Comparison of ENCODE assay signal across 13 cellular contexts in genomic region chr11:57320719-57321387, GRCh38. TPM values are rescaled to one million over a fixed set of nuclear protein-coding genes. Genes with fewer than 3 reads are reported as not detected.
DNase-seq lines count a peak whose midpoint lies in the region; ATAC-seq and TF ChIP-seq lines count a peak whose summit lies in the region.
"Had no signal": no experiment of that assay in that cellular context is flagged by ENCODE, and none has a peak within 500 bp of the region (broad histone marks: within the 10 kb centered on the region; RNA-seq: fewer than 3 reads in every experiment).

No MANE protein-coding gene starts in this region.

- peak overlapping the region; percentile 99 for H3K27ac Mint-ChIP-seq in osteocyte (ENCODE audit: unreplicated experiment)
- no peak overlapping the region for H3K27ac Mint-ChIP-seq in activated CD8-positive, alpha-beta memory T cell treated with anti-CD3 and anti-CD28 coated beads, Interleukin-2, amount 10 ng/mL, durations not matched to agents 7 days and 5 days

- H3K27ac ChIP-seq in A673 (ENCODE audit: low read depth, low read length, poor library complexity, severe bottlenecking) (peak overlapping the region; percentile 85), RWPE2 (ENCODE audit: poor library complexity, severe bottlenecking) (peak overlapping the region; percentile 92)
- H3K27ac ChIP-seq: SJCRH30 had no signal

- ATAC-seq in RWPE2 (ENCODE audit: low read depth) (no peak), GM21619 (IDR thresholded peaks at IDR 0.05; ENCODE audit: unreplicated experiment) (no peak), HG03342 (IDR thresholded peaks at IDR 0.05; ENCODE audit: unreplicated experiment) (no peak)
- no peak for ATAC-seq in activated CD8-positive, alpha-beta memory T cell treated with anti-CD3 and anti-CD28 coated beads, Interleukin-2, amount 10 ng/mL, durations not matched to agents 7 days and 5 days

- POLR2A ChIA-PET in A673 (lab: Charles Lee; ENCODE audit: low non-redundant PET) = no interaction called here

- H3K9me3 ChIP-seq in A673 (ENCODE audit: low read depth, low read length, poor library complexity, severe bottlenecking) (no peaks in the 10 kb centered on the region), RWPE2 (ENCODE audit: severe bottlenecking) (no peaks in the 10 kb centered on the region)
- H3K9me3 ChIP-seq: SJCRH30 had no signal

- peaks cover 22% of the 10 kb centered on the region for H3K36me3 Mint-ChIP-seq in osteocyte (ENCODE audit: unreplicated experiment)
- peaks cover 3% of the 10 kb centered on the region for H3K36me3 Mint-ChIP-seq in activated CD8-positive, alpha-beta memory T cell treated with anti-CD3 and anti-CD28 coated beads, Interleukin-2, amount 10 ng/mL, durations not matched to agents 7 days and 5 days

- peaks cover 47% of the 10 kb centered on the region for H3K4me1 Mint-ChIP-seq in osteocyte (ENCODE audit: unreplicated experiment)
- H3K4me1 Mint-ChIP-seq in activated CD8-positive, alpha-beta memory T cell treated with anti-CD3 and anti-CD28 coated beads, Interleukin-2, amount 10 ng/mL, durations not matched to agents 7 days and 5 days = peaks cover 8% of the 10 kb centered on the region

- intact Hi-C loops in A673 (cut with micrococcal nuclease; ENCODE audit: unreplicated experiment) = loop anchor here (10.0 kb wide), 1 partner anchor 1254 kb away; the partner anchor contains the start of genes LPXN and ZFP91

- CTCF ChIA-PET in A673 (lab: Charles Lee) = no interaction called here
- CTCF ChIA-PET in activated CD8-positive, alpha-beta memory T cell treated with anti-CD3 and anti-CD28 coated beads, Interleukin-2, amount 10 ng/mL, durations not matched to agents 7 days and 5 days (lab: Charles Lee) = interaction anchor here (0.7 to 2.0 kb wide), 4 partner anchors 9 to 208 kb away, joined by 3 to 6 read pairs (median 3); no protein-coding TSS in a partner anchor

- H3K9me3 Mint-ChIP-seq in osteocyte (ENCODE audit: unreplicated experiment) = no peaks in the 10 kb centered on the region
- H3K9me3 Mint-ChIP-seq in activated CD8-positive, alpha-beta memory T cell treated with anti-CD3 and anti-CD28 coated beads, Interleukin-2, amount 10 ng/mL, durations not matched to agents 7 days and 5 days (ENCODE audit: low read depth) = no peaks in the 10 kb centered on the region

- no peak overlapping the region for H3K4me3 ChIP-seq in A673 (ENCODE audit: low read depth, low read length, poor library complexity, severe bottlenecking)
- no peak overlapping the region for H3K4me3 ChIP-seq in RWPE2 (ENCODE audit: severe bottlenecking)
- H3K4me3 ChIP-seq in fibroblast of mammary gland (ENCODE audit: control insufficient read depth, low read depth, low read length) = peak overlapping the region; percentile 67
- H3K4me3 ChIP-seq: SJCRH30 had no signal

- H3K36me3 ChIP-seq in A673 (ENCODE audit: insufficient read depth, low read length, poor library complexity, severe bottlenecking) = peaks cover 50% of the 10 kb centered on the region
- peaks cover 62% of the 10 kb centered on the region for H3K36me3 ChIP-seq in RWPE2 (ENCODE audit: low read depth)

- H3K27me3 Mint-ChIP-seq in osteocyte (ENCODE audit: unreplicated experiment) = no peaks in the 10 kb centered on the region
- no peaks in the 10 kb centered on the region for H3K27me3 Mint-ChIP-seq in activated CD8-positive, alpha-beta memory T cell treated with anti-CD3 and anti-CD28 coated beads, Interleukin-2, amount 10 ng/mL, durations not matched to agents 7 days and 5 days

- TF ChIP-seq CTCF in A673 (conservative IDR thresholded peaks at IDR 0.05; ENCODE audit: low read depth, low read length) (no peak), RWPE2 (IDR thresholded peaks at IDR 0.05; ENCODE audit: poor library complexity, severe bottlenecking) (no peak), fibroblast of mammary gland (conservative IDR thresholded peaks at IDR 0.05; ENCODE audit: control insufficient read depth, insufficient read depth, low read depth, low read length) (no peak), osteocyte (IDR thresholded peaks at IDR 0.05) (no peak)

- H3K27me3 ChIP-seq in A673 (replicated peaks; ENCODE audit: insufficient read depth, low read depth, low read length, poor library complexity) = no peaks in the 10 kb centered on the region
- H3K27me3 ChIP-seq in RWPE2 (ENCODE audit: insufficient read depth, poor library complexity, severe bottlenecking) = no peaks in the 10 kb centered on the region
- H3K27me3 ChIP-seq: SJCRH30 had no signal

- no TSS peak for BruUV-seq in A673 (replicated peaks; lab: Mats Ljungman, UMichigan)

- H3K4me3 Mint-ChIP-seq in osteocyte (ENCODE audit: unreplicated experiment) = no peak overlapping the region
- no peak overlapping the region for H3K4me3 Mint-ChIP-seq in activated CD8-positive, alpha-beta memory T cell treated with anti-CD3 and anti-CD28 coated beads, Interleukin-2, amount 10 ng/mL, durations not matched to agents 7 days and 5 days

- H3K4me1 ChIP-seq in A673 (ENCODE audit: insufficient read depth, low read length, poor library complexity, severe bottlenecking) (peaks cover 39% of the 10 kb centered on the region), RWPE2 (ENCODE audit: insufficient read depth, poor library complexity, severe bottlenecking) (peaks cover 14% of the 10 kb centered on the region)

- DNase-seq in A673 (ENCODE audit: low spot score) (no peak), RWPE2 (ENCODE audit: low spot score) (no peak), fibroblast of mammary gland (ENCODE audit: low read depth) (no peak), osteocyte (ENCODE audit: extremely low spot score, unreplicated experiment) (no peak), NCI-H2196 (lab: John Stamatoyannopoulos, UW; ENCODE audit: unreplicated experiment) (no peak)
- DNase-seq in activated CD8-positive, alpha-beta memory T cell treated with anti-CD3 and anti-CD28 coated beads, Interleukin-2, amount 10 ng/mL, durations not matched to agents 7 days and 5 days = no peak
- DNase-seq: activated CD4-positive, alpha-beta T cell treated with anti-CD3 and anti-CD28 coated beads, Interleukin-2, amount 50 U/mL, for 1 hour; C1 segment of cervical spinal cord; NCI-H2107; SJCRH30 had no signal

RNA-seq across cellular contexts. Expression of gene TNKS1BP1, which starts 3.9 kb away (rescaled TPM):
- total RNA-seq in A673 (2021) (80.4 and 88.8 TPM in 2 replicates), osteocyte (152 and 169 TPM in 2 replicates)
- total RNA-seq in activated CD8-positive, alpha-beta memory T cell treated with anti-CD3 and anti-CD28 coated beads, Interleukin-2, amount 10 ng/mL, durations not matched to agents 7 days and 5 days = 1 to 10 TPM; 4.4 to 5.8 TPM

RNA-seq across cellular contexts. Expression of gene SSRP1, which starts 14.8 kb away (rescaled TPM):
- total RNA-seq in A673 (2021) (393 and 399 TPM in 2 replicates), osteocyte (97.4 and 99.4 TPM in 2 replicates)
- 100 to 1,000 TPM; 158 to 196 TPM for total RNA-seq in activated CD8-positive, alpha-beta memory T cell treated with anti-CD3 and anti-CD28 coated beads, Interleukin-2, amount 10 ng/mL, durations not matched to agents 7 days and 5 days

RNA-seq across cellular contexts. Expression of gene P2RX3, which starts 17.3 kb away (rescaled TPM):
- total RNA-seq in A673 (2021) (not detected in 2 replicates), osteocyte (not detected in 2 replicates)
- total RNA-seq in activated CD8-positive, alpha-beta memory T cell treated with anti-CD3 and anti-CD28 coated beads, Interleukin-2, amount 10 ng/mL, durations not matched to agents 7 days and 5 days = not detected
- total RNA-seq: myocyte, SJCRH30 had no signal

Comparison
In these comparisons a context has a peak if more than half of its experiments do, and no peak if none do; other contexts are left out.
1. RNA of gene TNKS1BP1, which starts 3.9 kb away (total RNA-seq): 152 to 169 TPM in osteocyte and 80.4 to 88.8 TPM in A673; 4.4 to 5.8 TPM in activated CD8-positive, alpha-beta memory T cell treated with anti-CD3 and anti-CD28 coated beads, Interleukin-2, amount 10 ng/mL, durations not matched to agents 7 days and 5 days; every median in the first group is over 10 times any median in the second.